Comparison of ENCODE assay signal across 27 cellular contexts in the genomic region with DNA sequence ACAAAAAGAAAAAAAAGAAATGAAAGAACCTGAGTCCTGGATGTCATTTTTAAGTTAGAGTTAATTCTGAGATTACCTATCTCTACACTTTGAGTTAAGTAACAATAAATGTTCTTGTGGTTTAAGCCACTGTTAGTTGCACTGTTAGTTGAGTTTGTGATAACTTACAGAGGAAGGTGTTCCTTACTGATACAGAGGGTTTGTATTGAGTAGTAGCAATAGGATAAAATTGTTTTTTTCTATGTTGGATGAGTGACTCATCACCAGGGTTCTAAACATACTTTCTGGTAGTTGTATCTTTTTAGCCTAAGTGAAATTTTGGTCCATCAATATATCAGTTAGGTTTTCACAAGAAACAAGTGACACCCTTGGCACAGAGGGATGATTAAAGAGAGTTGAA.
"Had no signal": no experiment of that assay in that cellular context is flagged by ENCODE, and none has a peak within 500 bp of the region (broad histone marks: within the 10 kb centered on the region; RNA-seq: fewer than 3 reads in every experiment).

No MANE protein-coding gene starts in this region.

- H3K9me3 Mint-ChIP-seq: nephron; stimulated activated memory B cell treated with anti-CD40 and anti-IgM and Interleukin-4, amounts not matched to agents 10 μg/mL and 1 μg/mL and 100 μg/mL, for 72 hours had no signal

- H3K27me3 ChIP-seq: dorsolateral prefrontal cortex, esophagus muscularis mucosa, foreskin keratinocyte, gastroesophageal sphincter, heart left ventricle, hepatocyte, left lung, sigmoid colon, testis, tibial artery, vagina had no signal

- H3K36me3 Mint-ChIP-seq: naive thymus-derived CD4-positive, alpha-beta T cell; stimulated activated memory B cell treated with anti-CD40 and anti-IgM and Interleukin-4, amounts not matched to agents 10 μg/mL and 1 μg/mL and 100 μg/mL, for 72 hours had no signal

- H3K27ac Mint-ChIP-seq: naive thymus-derived CD4-positive, alpha-beta T cell; stimulated activated memory B cell treated with anti-CD40 and anti-IgM and Interleukin-4, amounts not matched to agents 10 μg/mL and 1 μg/mL and 100 μg/mL, for 72 hours had no signal

- DNase-seq: cortex of kidney; dorsolateral prefrontal cortex; effector CD4-positive, alpha-beta T cell; foreskin keratinocyte; heart left ventricle; left cardiac atrium; mesenchymal stem cell; midbrain; naive thymus-derived CD4-positive, alpha-beta T cell; nucleus accumbens; sigmoid colon; stimulated activated CD4-positive, alpha-beta T cell treated with anti-CD3 and anti-CD28 coated beads, Interleukin-2, amount 100 ng/mL, for 24 hours; stimulated activated CD4-positive, alpha-beta T cell treated with anti-CD3 and anti-CD28 coated beads, Interleukin-4, amount 100 ng/mL, for 4 hours; stimulated activated naive CD8-positive, alpha-beta T cell treated with anti-CD3 and anti-CD28 coated beads, Interleukin-15, Interleukin-2, amounts not matched to agents 100 U/mL and 50 U/mL, for 24 hours; substantia nigra; testis; tibial artery had no signal

- H3K27me3 Mint-ChIP-seq: naive thymus-derived CD4-positive, alpha-beta T cell; stimulated activated memory B cell treated with anti-CD40 and anti-IgM and Interleukin-4, amounts not matched to agents 10 μg/mL and 1 μg/mL and 100 μg/mL, for 72 hours had no signal

- H3K4me3 Mint-ChIP-seq: stimulated activated memory B cell treated with anti-CD40 and anti-IgM and Interleukin-4, amounts not matched to agents 10 μg/mL and 1 μg/mL and 100 μg/mL, for 72 hours had no signal

- ATAC-seq: foreskin keratinocyte; gastroesophageal sphincter; heart left ventricle; left cardiac atrium; left lung; naive thymus-derived CD4-positive, alpha-beta T cell; right cardiac atrium; stimulated activated memory B cell treated with anti-CD40 and anti-IgM and Interleukin-4, amounts not matched to agents 10 μg/mL and 1 μg/mL and 100 μg/mL, for 72 hours; stimulated activated naive CD8-positive, alpha-beta T cell treated with anti-CD3 and anti-CD28 coated beads, Interleukin-15, Interleukin-2, amounts not matched to agents 100 U/mL and 50 U/mL, for 24 hours had no signal

- H3K9me3 ChIP-seq: esophagus muscularis mucosa, gastroesophageal sphincter, heart left ventricle, left lung, prostate gland, sigmoid colon, testis, tibial artery, vagina had no signal

- H3K27ac ChIP-seq: dorsolateral prefrontal cortex, epithelial cell of prostate, esophagus muscularis mucosa, foreskin keratinocyte, gastroesophageal sphincter, heart left ventricle, hepatocyte, left lung, prostate gland, sigmoid colon, testis, tibial artery, vagina had no signal
